ENCODE assay signal across 8 cellular contexts in genomic region chr19:51473009-51473707, GRCh38. TPM values are rescaled to one million over a fixed set of nuclear protein-coding genes. Genes with fewer than 3 reads are reported as not detected.
DNase-seq lines count a peak whose midpoint lies in the region; ATAC-seq and TF ChIP-seq lines count a peak whose summit lies in the region.

No MANE protein-coding gene starts in this region.

- no peak for ATAC-seq in HG02588 (IDR thresholded peaks at IDR 0.05; ENCODE audit: unreplicated experiment)

- H3K36me3 ChIP-seq in SK-N-MC (ENCODE audit: insufficient read depth, low read length): no peaks in the 10 kb centered on the region

- intact Hi-C loops in posterior vena cava (cut with DNase I): loop anchor here in 1 of 2 donors (5.0 to 10.0 kb wide), 2 partner anchors 184 to 302 kb away; no protein-coding TSS in a partner anchor

- H3K9ac ChIP-seq in SK-N-MC (ENCODE audit: insufficient read length): no peak overlapping the region

- H3K4me1 Mint-ChIP-seq in glutamatergic neuron (ENCODE audit: low read depth, unreplicated experiment): no peaks in the 10 kb centered on the region

- DNase-seq in DMS153 treated with DMSO at 0.1 percent for 48 hours (lab: John Stamatoyannopoulos, UW; ENCODE audit: unreplicated experiment) (peak; percentile 10), SK-N-MC (ENCODE audit: low read depth, low spot score) (peak; percentile 5), glutamatergic neuron (peak; percentile 91), posterior vena cava (ENCODE audit: low spot score) (peak; percentile 89), ureter (ENCODE audit: low spot score) (peak; percentile 84)
- peak; percentile 83 for DNase-seq in activated naive CD4-positive, alpha-beta T cell treated with Interleukin-2 at 50 U/mL for 16 hours

- H3K27ac ChIP-seq in SK-N-MC: no peak overlapping the region

- H3K27ac Mint-ChIP-seq in glutamatergic neuron (ENCODE audit: unreplicated experiment): no peak overlapping the region

- no peaks in the 10 kb centered on the region for H3K36me3 Mint-ChIP-seq in glutamatergic neuron (ENCODE audit: unreplicated experiment)

- H3K4me3 Mint-ChIP-seq in glutamatergic neuron (ENCODE audit: unreplicated experiment): no peak overlapping the region

- H3K9me3 ChIP-seq in SK-N-MC (ENCODE audit: low read depth, low read length): no peaks in the 10 kb centered on the region

- no peak overlapping the region for H3K4me3 ChIP-seq in SK-N-MC

- TF ChIP-seq CTCF in LNCAP (IDR thresholded peaks at IDR 0.05): peak; percentile 91
- peak; percentile 94 for TF ChIP-seq CTCF in glutamatergic neuron (IDR thresholded peaks at IDR 0.05; ENCODE audit: partially characterized antibody, unreplicated experiment)

- peaks cover 2% of the 10 kb centered on the region for H3K9me3 Mint-ChIP-seq in glutamatergic neuron (ENCODE audit: unreplicated experiment)

- peaks cover 3% of the 10 kb centered on the region for H3K27me3 Mint-ChIP-seq in glutamatergic neuron (ENCODE audit: unreplicated experiment)

RNA-seq across cellular contexts. Expression of gene CEACAM18, which starts 5.2 kb away (rescaled TPM):
- total RNA-seq in glutamatergic neuron (ENCODE audit: unreplicated experiment) (not detected), posterior vena cava (not detected), ureter (not detected)

RNA-seq across cellular contexts. Expression of gene SIGLEC8, which starts 14.9 kb away (rescaled TPM):
- total RNA-seq in glutamatergic neuron (ENCODE audit: unreplicated experiment) (not detected), posterior vena cava (under 1 TPM; 0.19 to 0.42 TPM), ureter (6.3 TPM)

RNA-seq across cellular contexts. Expression of gene SIGLEC12, which starts 28.4 kb away (rescaled TPM):
- not detected for total RNA-seq in glutamatergic neuron (ENCODE audit: unreplicated experiment)
- under 1 TPM; 0.42 to 1.00 TPM for total RNA-seq in posterior vena cava
- total RNA-seq in ureter: 0.34 TPM

RNA-seq across cellular contexts. Expression of gene SIGLEC10, which starts 55.7 kb away (rescaled TPM):
- not detected for total RNA-seq in glutamatergic neuron (ENCODE audit: unreplicated experiment)
- total RNA-seq in posterior vena cava: 10 to 100 TPM in 1 of 2 donors, 1 to 10 TPM in 1; 3.3 to 13.5 TPM
- total RNA-seq in ureter: 14.0 TPM

RNA-seq across cellular contexts. Expression of gene SIGLEC6, which starts 58.3 kb away (rescaled TPM):
- total RNA-seq in glutamatergic neuron (ENCODE audit: unreplicated experiment) (not detected), posterior vena cava (1 to 10 TPM in 1 of 2 donors, under 1 TPM in 1; 0.86 to 1.6 TPM), ureter (2.2 TPM)

Comparison
In these comparisons a context has a peak if more than half of its experiments do, and no peak if none do; other contexts are left out.
1. DNase-seq: peak in every context shown above with its lines; median percentile 91 in glutamatergic neuron; 89 in posterior vena cava; 84 in ureter; 83 in activated naive CD4-positive, alpha-beta T cell treated with Interleukin-2 at 50 U/mL for 16 hours; 10 in DMS153 treated with DMSO at 0.1 percent for 48 hours; 5 in SK-N-MC.